ENCODE assay signal across 13 cellular contexts in genomic region chr6:12748815-12749521, GRCh38. TPM values are rescaled to one million over a fixed set of nuclear protein-coding genes. Genes with fewer than 3 reads are reported as not detected.
DNase-seq lines count a peak whose midpoint lies in the region; ATAC-seq and TF ChIP-seq lines count a peak whose summit lies in the region.
"Had no signal": no experiment of that assay in that cellular context is flagged by ENCODE, and none has a peak within 500 bp of the region (broad histone marks: within the 10 kb centered on the region; RNA-seq: fewer than 3 reads in every experiment).

No MANE protein-coding gene starts in this region.

- H3K27me3 Mint-ChIP-seq in WTC11 (ENCODE audit: low read depth), result peaks cover 36% of the 10 kb centered on the region
- H3K27me3 Mint-ChIP-seq in activated CD4-positive, alpha-beta T cell treated with anti-CD3 and anti-CD28 coated beads, Interleukin-2, amount 10 ng/mL, durations not matched to agents 7 days and 5 days, result peaks cover 30% of the 10 kb centered on the region

- no peaks in the 10 kb centered on the region for H3K36me3 ChIP-seq in right lobe of liver
- H3K36me3 ChIP-seq: gastroesophageal sphincter, Peyer's patch had no signal

- TF ChIP-seq CTCF in WTC11 (IDR thresholded peaks at IDR 0.05), result no peak
- TF ChIP-seq CTCF in right lobe of liver (IDR thresholded peaks at IDR 0.05), result no peak

- WGBS in right lobe of liver (ENCODE audit: insufficient coverage, low coverage, low lambda C conversion rate, missing lambda C conversion rate), result 3% methylated on average over 15 of the region's 23 CpGs

- intact Hi-C loops in right lobe of liver (cut with DNase I), result no loop called here

- POLR2A ChIA-PET in WTC11 (lab: Charles Lee), result no interaction called here
- POLR2A ChIA-PET in activated CD4-positive, alpha-beta T cell treated with anti-CD3 and anti-CD28 coated beads, Interleukin-2, amount 10 ng/mL, durations not matched to agents 7 days and 5 days (lab: Charles Lee), result no interaction called here

- peak; percentile 82 for ATAC-seq in WTC11
- peak in 3 of 4 donors; percentile 18 to 40 (median 30) for ATAC-seq in right lobe of liver
- no peak for ATAC-seq in GM19023 (IDR thresholded peaks at IDR 0.05; ENCODE audit: unreplicated experiment)
- ATAC-seq: gastroesophageal sphincter had no signal

- DNase-seq in D341Med (ENCODE audit: low spot score) (peak; percentile 27), NCI-H1105 (lab: John Stamatoyannopoulos, UW) (peak; percentile 87), WTC11 (ENCODE audit: low spot score) (peak; percentile 78), right lobe of liver (peak in 2 of 3 donors; percentile 14 to 52), activated gamma-delta T cell (lab: John Stamatoyannopoulos, UW) (no peak), SW 1271 (lab: John Stamatoyannopoulos, UW) (no peak)
- DNase-seq in activated CD4-positive, alpha-beta T cell treated with anti-CD3 and anti-CD28 coated beads, Interleukin-2, amount 10 ng/mL, durations not matched to agents 7 days and 5 days, result no peak
- DNase-seq: activated CD4-positive, alpha-beta memory T cell treated with anti-CD3 and anti-CD28 coated beads, Interleukin-2, amount 10 ng/mL, durations not matched to agents 7 days and 5 days; stimulated activated CD8-positive, alpha-beta memory T cell treated with anti-CD3 and anti-CD28 coated beads, Interleukin-4, amount 100 ng/mL, for 48 hours had no signal

- peak overlapping the region; percentile 89 for H3K4me3 Mint-ChIP-seq in WTC11
- H3K4me3 Mint-ChIP-seq in activated CD4-positive, alpha-beta T cell treated with anti-CD3 and anti-CD28 coated beads, Interleukin-2, amount 10 ng/mL, durations not matched to agents 7 days and 5 days, result no peak overlapping the region
- H3K4me3 Mint-ChIP-seq: activated CD4-positive, alpha-beta memory T cell treated with anti-CD3 and anti-CD28 coated beads, Interleukin-2, amount 10 ng/mL, durations not matched to agents 7 days and 5 days had no signal

- H3K4me1 Mint-ChIP-seq in WTC11, result peaks cover 34% of the 10 kb centered on the region
- H3K4me1 Mint-ChIP-seq in activated CD4-positive, alpha-beta T cell treated with anti-CD3 and anti-CD28 coated beads, Interleukin-2, amount 10 ng/mL, durations not matched to agents 7 days and 5 days, result no peaks in the 10 kb centered on the region
- H3K4me1 Mint-ChIP-seq: activated CD4-positive, alpha-beta memory T cell treated with anti-CD3 and anti-CD28 coated beads, Interleukin-2, amount 10 ng/mL, durations not matched to agents 7 days and 5 days had no signal

- peaks cover 19% of the 10 kb centered on the region for H3K36me3 Mint-ChIP-seq in WTC11
- no peaks in the 10 kb centered on the region for H3K36me3 Mint-ChIP-seq in activated CD4-positive, alpha-beta T cell treated with anti-CD3 and anti-CD28 coated beads, Interleukin-2, amount 10 ng/mL, durations not matched to agents 7 days and 5 days (ENCODE audit: low read depth)

- H3K4me1 ChIP-seq in right lobe of liver, result no peaks in the 10 kb centered on the region
- H3K4me1 ChIP-seq: Peyer's patch had no signal

- H3K27ac ChIP-seq in right lobe of liver, result no peak overlapping the region
- H3K27ac ChIP-seq: C4-2B, gastroesophageal sphincter, Peyer's patch had no signal

- no peaks in the 10 kb centered on the region for H3K9me3 ChIP-seq in right lobe of liver
- H3K9me3 ChIP-seq: Peyer's patch had no signal

- no peak for TF ChIP-seq POLR2A in right lobe of liver (IDR thresholded peaks at IDR 0.05)

- no peak overlapping the region for H3K27ac Mint-ChIP-seq in WTC11
- H3K27ac Mint-ChIP-seq in activated CD4-positive, alpha-beta T cell treated with anti-CD3 and anti-CD28 coated beads, Interleukin-2, amount 10 ng/mL, durations not matched to agents 7 days and 5 days, result no peak overlapping the region
- H3K27ac Mint-ChIP-seq: activated CD4-positive, alpha-beta memory T cell treated with anti-CD3 and anti-CD28 coated beads, Interleukin-2, amount 10 ng/mL, durations not matched to agents 7 days and 5 days had no signal

- H3K9me3 Mint-ChIP-seq in WTC11, result peaks cover 21% of the 10 kb centered on the region
- H3K9me3 Mint-ChIP-seq in activated CD4-positive, alpha-beta T cell treated with anti-CD3 and anti-CD28 coated beads, Interleukin-2, amount 10 ng/mL, durations not matched to agents 7 days and 5 days, result peaks cover 2% of the 10 kb centered on the region

- CTCF ChIA-PET in WTC11 (lab: Charles Lee), result interaction anchor here (0.6 to 1.7 kb wide), 3 partner anchors 111 to 145 kb away, joined by 4 to 5 read pairs (median 5); no protein-coding TSS in a partner anchor
- CTCF ChIA-PET in activated CD4-positive, alpha-beta T cell treated with anti-CD3 and anti-CD28 coated beads, Interleukin-2, amount 10 ng/mL, durations not matched to agents 7 days and 5 days (lab: Charles Lee), result no interaction called here

- H3K4me3 ChIP-seq in right lobe of liver, result no peak overlapping the region

- no peaks in the 10 kb centered on the region for H3K27me3 ChIP-seq in right lobe of liver

TF ChIP-seq in WTC11, 78 proteins besides CTCF, POLR2A, EP300 and RAD21 (continues in another document):
- peak; percentile 50; the same call in 1 of the 2 replicates for TF ChIP-seq FOXP1 (CRISPR knock-in tag; IDR thresholded peaks at IDR 0.05; ENCODE audit: borderline replicate concordance)
- TF ChIP-seq SP1 (CRISPR knock-in tag; conservative IDR thresholded peaks at IDR 0.05), result no peak
- no peak for TF ChIP-seq TP53 (CRISPR knock-in tag; IDR thresholded peaks at IDR 0.05)
- TF ChIP-seq JUN (CRISPR knock-in tag; IDR thresholded peaks at IDR 0.05), result no peak
- no peak for TF ChIP-seq PRRX2 (CRISPR knock-in tag; IDR thresholded peaks at IDR 0.05)
- 0 out of 2 replicates have a peak, but pooled peaks have one; percentile 73 for TF ChIP-seq ZBTB43 (CRISPR knock-in tag; IDR thresholded peaks at IDR 0.05)
- 0 out of 2 replicates have a peak, but pooled peaks have one; percentile 39 for TF ChIP-seq HMGXB4 (CRISPR knock-in tag; IDR thresholded peaks at IDR 0.05)
- TF ChIP-seq E2F1 (CRISPR knock-in tag; IDR thresholded peaks at IDR 0.05), result no peak
- no peak for TF ChIP-seq CDX4 (CRISPR knock-in tag; IDR thresholded peaks at IDR 0.05; ENCODE audit: borderline replicate concordance)
- TF ChIP-seq NFE2L1 (CRISPR knock-in tag; IDR thresholded peaks at IDR 0.05), result 0 out of 2 replicates have a peak, but pooled peaks have one; percentile 16
- peak; percentile 39; the same call in 1 of the 2 replicates for TF ChIP-seq FOXK1 (CRISPR knock-in tag; IDR thresholded peaks at IDR 0.05)
- no peak for TF ChIP-seq ATF1 (CRISPR knock-in tag; IDR thresholded peaks at IDR 0.05)
- TF ChIP-seq HMGA2 (CRISPR knock-in tag; IDR thresholded peaks at IDR 0.05), result no peak
- no peak for TF ChIP-seq ZBTB21 (CRISPR knock-in tag; IDR thresholded peaks at IDR 0.05; ENCODE audit: borderline replicate concordance)

RNA-seq across cellular contexts. Expression of gene PHACTR1, which starts 32.4 kb away (rescaled TPM):
- total RNA-seq in WTC11 (2021) (13.5 to 15.5 TPM (median 13.6 TPM) in 3 replicates), right lobe of liver (1 to 10 TPM in 2 of 6 experiments, under 1 TPM in 4; 0.20 to 3.5 (median 0.93) TPM)
- total RNA-seq in activated CD4-positive, alpha-beta T cell treated with anti-CD3 and anti-CD28 coated beads, Interleukin-2, amount 10 ng/mL, durations not matched to agents 7 days and 5 days, result under 1 TPM; 0.19 to 0.32 TPM

Comparison
In these comparisons a context has a peak if more than half of its experiments do, and no peak if none do; other contexts are left out.
1. DNase-seq: peak in D341Med (single experiment), NCI-H1105 (single experiment), WTC11 (single experiment) and right lobe of liver (2 of 3); none in activated gamma-delta T cell (single experiment), SW 1271 (0 of 2) and activated CD4-positive, alpha-beta T cell treated with anti-CD3 and anti-CD28 coated beads, Interleukin-2, amount 10 ng/mL, durations not matched to agents 7 days and 5 days (single experiment).